ENCODE assay signal across 19 cellular contexts in genomic region chr12:108316153-108316892, GRCh38. TPM values are rescaled to one million over a fixed set of nuclear protein-coding genes. Genes with fewer than 3 reads are reported as not detected.
DNase-seq lines count a peak whose midpoint lies in the region; ATAC-seq, FAIRE-seq and TF ChIP-seq lines count a peak whose summit lies in the region.
"Had no signal": no experiment of that assay in that cellular context is flagged by ENCODE, and none has a peak within 500 bp of the region (broad histone marks: within the 10 kb centered on the region; RNA-seq: fewer than 3 reads in every experiment).

No MANE protein-coding gene starts in this region.

- no peak for TF ChIP-seq EP300 in GM12878 (IDR thresholded peaks at IDR 0.05; ENCODE audit: borderline replicate concordance in 1 of 2, control insufficient read depth in 1 of 2, low read depth in 2 of 2, low read length in 2 of 2)

- FAIRE-seq in GM12878 (lab: Jason Lieb, UNC) = no peak
- FAIRE-seq: pancreas had no signal

- ATAC-seq in GM12878 = no peak; the same call in 2 of the 3 replicates
- no peak for ATAC-seq in SK-N-SH treated with all-trans-retinoic acid at 6 μM for 48 hours
- ATAC-seq in HG03432 (IDR thresholded peaks at IDR 0.05; ENCODE audit: unreplicated experiment) = no peak
- ATAC-seq: activated CD4-positive, alpha-beta T cell treated with anti-CD3 and anti-CD28 coated beads for 36 hours; activated naive CD8-positive, alpha-beta T cell treated with anti-CD3 and anti-CD28 coated beads, Interleukin-2, amount 50 U/mL, for 24 hours; pancreas had no signal

- no peak overlapping the region for H3K56ac ChIP-seq in H9 (ENCODE audit: insufficient read length, low read depth, low read length)

- peak overlapping the region; percentile 25 to 93 (median 92); a peak in 6 of 7 replicates for H3K27ac Mint-ChIP-seq in H9
- H3K27ac Mint-ChIP-seq: activated CD4-positive, alpha-beta T cell treated with anti-CD3 and anti-CD28 coated beads for 36 hours; activated naive CD8-positive, alpha-beta T cell treated with anti-CD3 and anti-CD28 coated beads, Interleukin-2, amount 50 U/mL, for 24 hours; T-helper 2 cell treated with Interferon-gamma antibody and Interleukin-4, amounts not matched to agents 5 μg/mL and 100 μg/mL, for 36 hours had no signal

- H2BK15ac ChIP-seq in H9 (ENCODE audit: low read depth, low read length) = no peak overlapping the region

- TF ChIP-seq POLR2A in GM12878 (IDR thresholded peaks at IDR 0.05; ENCODE audit: low read depth, low read length) (no peak), spleen (IDR thresholded peaks at IDR 0.05) (no peak)

- no peak overlapping the region for H3T11ph ChIP-seq in H9 (ENCODE audit: low read length)

- H4K20me1 ChIP-seq in H9 (ENCODE audit: control insufficient read depth, insufficient read depth, insufficient read length) (no peaks in the 10 kb centered on the region), GM12878 (ENCODE audit: control insufficient read depth, insufficient read depth) (no peaks in the 10 kb centered on the region)

- RAD21 ChIA-PET in GM12878 (lab: Charles Lee; ENCODE audit: unreplicated experiment) = interaction anchor here (1.0 to 5.1 kb wide), 8 partner anchors 8 to 301 kb away, joined by 3 to 61 read pairs (median 6); no protein-coding TSS in a partner anchor

- in situ Hi-C loops in GM12878 (cut with MboI) = no loop called here

- H2BK5ac ChIP-seq in H9 (ENCODE audit: insufficient read length, low read length) = no peak overlapping the region

- no peak overlapping the region for H2BK120ac ChIP-seq in H9 (ENCODE audit: low read depth, low read length, poor library complexity, severe bottlenecking)

- H3K27ac ChIP-seq in H9 (ENCODE audit: insufficient read length, low read depth, low read length) (peak overlapping the region; percentile 37), GM12878 (ENCODE audit: control insufficient read depth, insufficient read depth) (peak overlapping the region; percentile 67), spleen (peak overlapping the region in 5 of 8 donors; percentile 44 to 81 (median 55))
- H3K27ac ChIP-seq: hepatocyte, pancreas had no signal

- no peaks in the 10 kb centered on the region for H3K36me3 ChIP-seq in GM12878 (ENCODE audit: control insufficient read depth in 2 of 2, insufficient read depth in 2 of 2, low read length in 1 of 2)
- no peaks in the 10 kb centered on the region for H3K36me3 ChIP-seq in spleen
- H3K36me3 ChIP-seq: esophagus squamous epithelium, pancreas, thoracic aorta had no signal

- no peak overlapping the region for H4K91ac ChIP-seq in H9 (ENCODE audit: insufficient read length, low read depth, low read length)

- H3K4me2 ChIP-seq in H9 (ENCODE audit: insufficient read depth, insufficient read length, low read length) (peak overlapping the region; percentile 39), GM12878 (ENCODE audit: control insufficient read depth, insufficient read depth) (peak overlapping the region; percentile 73)
- H3K4me2 ChIP-seq: hepatocyte had no signal

- H3K79me2 ChIP-seq in H9 (ENCODE audit: insufficient read depth, low read length) (no peaks in the 10 kb centered on the region), GM12878 (ENCODE audit: control insufficient read depth, insufficient read depth, low read length) (peaks cover 58% of the 10 kb centered on the region)
- H3K79me2 ChIP-seq: hepatocyte had no signal

- SMC1A ChIA-PET in GM12878 (lab: Charles Lee; ENCODE audit: uncharacterized antibody, unreplicated experiment) = interaction anchor here (0.7 to 19.0 kb wide), 13 partner anchors 8 to 196 kb away, joined by 3 to 185 read pairs (median 4); partner anchors contain the start of gene CMKLR1

- CTCF ChIA-PET in GM12878 (lab: Yijun Ruan, JAX) (interaction anchor here (1.3 to 8.9 kb wide), 6 partner anchors 9 to 196 kb away, joined by 3 to 75 read pairs (median 4); no protein-coding TSS in a partner anchor), GM10248 (lab: Yijun Ruan, JAX) (interaction anchor here (1.1 to 1.7 kb wide), 4 partner anchors 8 to 20 kb away, joined by 3 to 6 read pairs (median 3); no protein-coding TSS in a partner anchor)

- no peak overlapping the region for H2BK12ac ChIP-seq in H9 (ENCODE audit: insufficient read length, low read depth, low read length)

- H2AFZ ChIP-seq in H9 (ENCODE audit: low read length) = no peak overlapping the region
- H2AFZ ChIP-seq in GM12878 (ENCODE audit: control insufficient read depth, low read depth, low read length) = no peak overlapping the region
- H2AFZ ChIP-seq: hepatocyte had no signal

- POLR2A ChIA-PET in GM12878 (lab: Charles Lee) (interaction anchor here (1.2 to 3.4 kb wide), 4 partner anchors 10 to 18 kb away, joined by 3 to 32 read pairs (median 4); no protein-coding TSS in a partner anchor), GM10248 (lab: Yijun Ruan, JAX) (no interaction called here)

- H3K27me3 Mint-ChIP-seq in H9 (ENCODE audit: low read depth) = peaks cover 2% of the 10 kb centered on the region; the same call in 1 of the 2 replicates
- H3K27me3 Mint-ChIP-seq: activated CD4-positive, alpha-beta T cell treated with anti-CD3 and anti-CD28 coated beads for 36 hours had no signal

- H4K5ac ChIP-seq in H9 (ENCODE audit: insufficient read length, low read depth, low read length) = no peak overlapping the region

- H3K23me2 ChIP-seq in H9 (ENCODE audit: insufficient read length, low read depth, low read length, poor library complexity, severe bottlenecking) = no peaks in the 10 kb centered on the region

- no peak overlapping the region for H3K9ac ChIP-seq in H9 (ENCODE audit: extremely low read depth, insufficient read length, low read length)
- H3K9ac ChIP-seq in GM12878 (ENCODE audit: control insufficient read depth, insufficient read depth, low read length) = peak overlapping the region; percentile 36; the same call in 1 of the 2 replicates

- no peak overlapping the region for H3K23ac ChIP-seq in H9 (ENCODE audit: insufficient read length, low read depth, low read length)

- H3K4me3 Mint-ChIP-seq in H9 = peak overlapping the region; percentile 1 to 14; a peak in 2 of 5 replicates
- H3K4me3 Mint-ChIP-seq: activated CD4-positive, alpha-beta T cell treated with anti-CD3 and anti-CD28 coated beads for 36 hours; activated naive CD8-positive, alpha-beta T cell treated with anti-CD3 and anti-CD28 coated beads, Interleukin-2, amount 50 U/mL, for 24 hours; T-helper 2 cell treated with Interferon-gamma antibody and Interleukin-4, amounts not matched to agents 5 μg/mL and 100 μg/mL, for 36 hours had no signal

- no peak; the same call in 2 of the 3 replicates for TF ChIP-seq CTCF in H9 (conservative IDR thresholded peaks at IDR 0.05)
- no peak; a peak in 1 of 6 replicates for TF ChIP-seq CTCF in GM12878 (IDR thresholded peaks at IDR 0.05 in 2 of 3, conservative IDR thresholded peaks at IDR 0.05 in 1 of 3; ENCODE audit: control insufficient read depth in 2 of 3, extremely low read depth in 1 of 3, insufficient read depth in 1 of 3, low read depth in 3 of 3, low read length in 3 of 3)
- TF ChIP-seq CTCF in spleen (IDR thresholded peaks at IDR 0.05 in 8 of 11, conservative IDR thresholded peaks at IDR 0.05 in 3 of 11) = no peak
- TF ChIP-seq CTCF in GM10248 (IDR thresholded peaks at IDR 0.05; ENCODE audit: control extremely low read depth, extremely low read depth, low read depth, missing control alignments) = no peak

- H3K27me3 ChIP-seq in H9 (ENCODE audit: insufficient read depth, low read length) (no peaks in the 10 kb centered on the region), GM12878 (replicated peaks in 1 of 2; ENCODE audit: control insufficient read depth in 2 of 2, insufficient read depth in 2 of 2, low read length in 1 of 2) (no peaks in the 10 kb centered on the region), spleen (replicated peaks in 1 of 7) (peaks cover 0 to 42% (median 0%) of the 10 kb centered on the region in 7 donors)
- H3K27me3 ChIP-seq: hepatocyte, pancreas had no signal

- peaks cover 41 to 45% of the 10 kb centered on the region in 2 experiments for H3K4me1 Mint-ChIP-seq in H9

- H3K4ac ChIP-seq in H9 (ENCODE audit: low read depth, low read length) = no peak overlapping the region

- H3K4me1 ChIP-seq in H9 (ENCODE audit: insufficient read depth, low read length) = peaks cover 30% of the 10 kb centered on the region
- peaks cover 75% of the 10 kb centered on the region for H3K4me1 ChIP-seq in GM12878 (ENCODE audit: control insufficient read depth, insufficient read depth, low read length)
- H3K4me1 ChIP-seq in spleen = peaks cover 5 to 52% (median 28%) of the 10 kb centered on the region in 6 donors

- H3K79me1 ChIP-seq in H9 (ENCODE audit: insufficient read depth, low read depth, low read length, poor library complexity, severe bottlenecking) = no peaks in the 10 kb centered on the region

- H3K4me3 ChIP-seq in GM12878 (peak overlapping the region; percentile 4; the same call in 1 of the 2 replicates), spleen (no peak overlapping the region)
- H3K4me3 ChIP-seq: esophagus squamous epithelium, hepatocyte, pancreas, thoracic aorta had no signal

- peaks cover 0 to 7% of the 10 kb centered on the region in 2 experiments; a peak in 1 of 5 replicates for H3K9me3 Mint-ChIP-seq in H9
- H3K9me3 Mint-ChIP-seq: activated naive CD8-positive, alpha-beta T cell treated with anti-CD3 and anti-CD28 coated beads, Interleukin-2, amount 50 U/mL, for 24 hours; T-helper 2 cell treated with Interferon-gamma antibody and Interleukin-4, amounts not matched to agents 5 μg/mL and 100 μg/mL, for 36 hours had no signal

- peak overlapping the region; percentile 38 for H3K18ac ChIP-seq in H9 (ENCODE audit: insufficient read length, low read depth, low read length)

- H4K8ac ChIP-seq in H9 (replicated peaks; ENCODE audit: insufficient read length, low read depth, low read length) = no peak overlapping the region

- H3K9me3 ChIP-seq in H9 (ENCODE audit: control insufficient read depth, low read depth, low read length) (no peaks in the 10 kb centered on the region), GM12878 (replicated peaks; ENCODE audit: control insufficient read depth, insufficient read depth, low read length) (no peaks in the 10 kb centered on the region), spleen (no peaks in the 10 kb centered on the region)
- H3K9me3 ChIP-seq: esophagus squamous epithelium, pancreas, thoracic aorta had no signal

- H3K36me3 Mint-ChIP-seq in H9 (ENCODE audit: insufficient read depth in 1 of 3, low read depth in 3 of 3) = no peaks in the 10 kb centered on the region; a peak in 1 of 7 replicates

- H3K14ac ChIP-seq in H9 (ENCODE audit: insufficient read depth, low read length) = peak overlapping the region; percentile 11; the same call in 1 of the 2 replicates

- WGBS in H9 (ENCODE audit: extremely low coverage, insufficient read length, low lambda C conversion rate) = no CpG with 5 or more reads among the region's 11 CpGs
- WGBS in GM12878 (ENCODE audit: insufficient coverage, insufficient replicate concordance, low lambda C conversion rate, missing lambda C conversion rate) = 60% methylated on average over 10 of the region's 11 CpGs
- WGBS in spleen, 5 donors = 48 to 64% (median 57%) methylated on average over 10 to 11 of the region's 11 CpGs

- intact Hi-C loops in GM12878 (cut with micrococcal nuclease; ENCODE audit: unreplicated experiment) (loop anchor here (2.0 kb wide), 1 partner anchor 140 kb away; no protein-coding TSS in a partner anchor), spleen (cut with DNase I; ENCODE audit: low total_unique reads) (no loop called here)

- no peak for TF ChIP-seq RAD21 in GM12878 (IDR thresholded peaks at IDR 0.05; ENCODE audit: insufficient read depth, low read depth, low read length)

- H2AK5ac ChIP-seq in H9 (ENCODE audit: insufficient read length, low read length) = no peak overlapping the region

- DNase-seq in H9 = peak; percentile 83
- no peak for DNase-seq in GM12878 (ENCODE audit: low read depth, low spot score)
- DNase-seq in iPS-NIHi7 (ENCODE audit: extremely low spot score) = peak; percentile 69
- peak; percentile 51 for DNase-seq in spleen
- no peak for DNase-seq in GM10248 (ENCODE audit: extremely low spot score)
- DNase-seq: activated CD4-positive, alpha-beta T cell treated with anti-CD3 and anti-CD28 coated beads for 36 hours; activated naive CD8-positive, alpha-beta T cell treated with anti-CD3 and anti-CD28 coated beads, Interleukin-2, amount 50 U/mL, for 24 hours; C1 segment of cervical spinal cord; cortex of kidney; esophagus squamous epithelium; mesenchymal stem cell; NCI-H2081; pancreas; stimulated activated CD4-positive, alpha-beta T cell treated with anti-CD3 and anti-CD28 coated beads, Interleukin-12 subunit alpha, Interleukin-12 subunit beta, amount 100 ng/mL, for 4 hours had no signal

- no TSS peak for BruUV-seq in GM12878 (replicated peaks; lab: Mats Ljungman, UMichigan)

- no peak overlapping the region for H2BK20ac ChIP-seq in H9 (ENCODE audit: low read depth, low read length, poor library complexity, severe bottlenecking)

RNA-seq across cellular contexts. Expression of gene CMKLR1, which starts 22.8 kb away (rescaled TPM):
- total RNA-seq in H9 (2021) (0.66 and 0.83 TPM in 2 replicates), GM12878 (2014; rRNA removed) (27.8 and 30.1 TPM in 2 replicates), GM12878 (2014; rRNA removed; fragmentation: Illumina TruSeq; extraction: Trizol) (26.2 and 28.0 TPM in 2 replicates), GM12878 (2021) (52.3 and 53.2 TPM in 2 replicates), spleen (100 to 1,000 TPM in 2 of 7 donors, 10 to 100 TPM in 5; 53.0 to 118 (median 84.4) TPM)
- total RNA-seq in GM12878 (2013; cell fraction: nucleolus; rRNA removed) = 23.1 and 24.6 TPM in 2 replicates
- 23.8 TPM for polyA plus RNA-seq in GM12878 (2011; ENCODE audit: low read depth)
- polyA plus RNA-seq in GM12878 (2011; rRNA removed) (31.8 and 41.5 TPM in 2 replicates), GM12878 (2014; fragmentation: Illumina TruSeq; extraction: Trizol) (43.6 and 61.3 TPM in 2 replicates), GM12878 (2014; fragmentation: Nextera tagmentation; extraction: Ambion mirVana) (10 to 100 TPM; 13.8 to 17.4 TPM), GM12878 (2014; rRNA removed) (19.3 and 21.3 TPM in 2 replicates), GM12878 (2016; fragmentation: Nextera tagmentation; extraction: Ambion mirVana) (10 to 100 TPM; 25.1 to 26.2 TPM), spleen (10 to 100 TPM in 1 of 3 donors, 1 to 10 TPM in 2; 6.3 to 12.1 (median 9.0) TPM)
- polyA plus RNA-seq in GM12878 (2011; cell fraction: cytosol; rRNA removed) = 28.7 and 39.8 TPM in 2 replicates
- 21.0 and 27.4 TPM in 2 replicates for polyA plus RNA-seq in GM12878 (2011; cell fraction: nucleus; rRNA removed)
- polyA plus RNA-seq in GM12878 (2012) = 12.8 and 13.5 TPM in 2 replicates
- 89.3 and 134 TPM in 2 replicates for polyA minus RNA-seq in GM12878 (2011; rRNA and poly(A)+ RNA removed)
- polyA minus RNA-seq in GM12878 (2011; cell fraction: cytosol; rRNA and poly(A)+ RNA removed) = 9.1 and 9.9 TPM in 2 replicates
- 7.6 and 11.5 TPM in 2 replicates for polyA minus RNA-seq in GM12878 (2011; cell fraction: nucleus; rRNA and poly(A)+ RNA removed)
- total RNA-seq: activated CD4-positive, alpha-beta T cell treated with anti-CD3 and anti-CD28 coated beads for 36 hours had no signal

Comparison
In these comparisons a context has a peak if more than half of its experiments do, and no peak if none do; other contexts are left out.
1. DNase-seq: peak in H9 (single experiment), iPS-NIHi7 (single experiment) and spleen (single experiment); none in GM12878 (single experiment) and GM10248 (single experiment).
2. RNA of gene CMKLR1, which starts 22.8 kb away (total RNA-seq): 53.0 to 118 TPM in spleen and 23.1 to 53.2 TPM in GM12878; 0.66 to 0.83 TPM in H9; every median in the first group is over 10 times any median in the second.
3. Peak in every context shown above with its lines, with median percentiles within 50 percentile points of each other: H3K27ac ChIP-seq.